Comparison of ENCODE assay signal across 8 cellular contexts in genomic region chr9:96450613-96451544, GRCh38. TPM values are rescaled to one million over a fixed set of nuclear protein-coding genes. Genes with fewer than 3 reads are reported as not detected.
A peak's percentile ranks its signal among the peaks of the same experiment; 100 is the strongest.
DNase-seq lines count a peak whose midpoint lies in the region; ATAC-seq, FAIRE-seq and TF ChIP-seq lines count a peak whose summit lies in the region.

No MANE protein-coding gene starts in this region.

- peaks cover 15% of the 10 kb centered on the region for H3K27me3 Mint-ChIP-seq in T-helper 2 cell treated with Interferon-gamma antibody and Interleukin-4, amounts not matched to agents 5 μg/mL and 100 μg/mL, for 36 hours (ENCODE audit: low read depth)

- peaks cover 4% of the 10 kb centered on the region; the same call in 1 of the 2 replicates for H3K4me1 ChIP-seq in ES-I3 (ENCODE audit: insufficient read depth, low read length)

- ATAC-seq in HG03025 (IDR thresholded peaks at IDR 0.05; ENCODE audit: low FRiP score, unreplicated experiment) (peak; percentile 15), left lobe of liver (no peak), GM18520 (IDR thresholded peaks at IDR 0.05; ENCODE audit: unreplicated experiment) (no peak)

- no peaks in the 10 kb centered on the region for H3K36me3 ChIP-seq in ES-I3 (ENCODE audit: insufficient read depth, low read length)

- FAIRE-seq in RCC 7860 (lab: Jason Lieb, UNC) = no peak

- peak overlapping the region; percentile 84 for H3K4me3 Mint-ChIP-seq in T-helper 2 cell treated with Interferon-gamma antibody and Interleukin-4, amounts not matched to agents 5 μg/mL and 100 μg/mL, for 36 hours

- DNase-seq in T-helper 2 cell treated with Interferon-gamma antibody and Interleukin-4, amounts not matched to agents 5 μg/mL and 100 μg/mL, for 36 hours (ENCODE audit: low spot score) = peak; percentile 18
- DNase-seq in cardiac fibroblast (ENCODE audit: low read depth in 2 of 2) (peak; percentile 29 to 33), left lobe of liver (ENCODE audit: low spot score) (peak; percentile 46), RCC 7860 (ENCODE audit: low spot score) (no peak)
- DNase-seq in stimulated activated CD4-positive, alpha-beta T cell treated with anti-CD3 and anti-CD28 coated beads, Interleukin-4, amount 100 ng/mL, for 4 hours = peak; percentile 23

- peak overlapping the region; percentile 70 to 75 for H3K4me3 ChIP-seq in cardiac fibroblast (replicated peaks in 1 of 2; ENCODE audit: low read depth in 2 of 2, low read length in 2 of 2)

- H3K9me3 ChIP-seq in ES-I3 (ENCODE audit: control insufficient read depth, insufficient read depth, low read length) = no peaks in the 10 kb centered on the region

- no peaks in the 10 kb centered on the region for H3K9me3 Mint-ChIP-seq in T-helper 2 cell treated with Interferon-gamma antibody and Interleukin-4, amounts not matched to agents 5 μg/mL and 100 μg/mL, for 36 hours

- TF ChIP-seq CTCF in cardiac fibroblast (IDR thresholded peaks at IDR 0.05; ENCODE audit: low read depth, low read length) = no peak

- peak overlapping the region; percentile 79 for H3K27ac Mint-ChIP-seq in T-helper 2 cell treated with Interferon-gamma antibody and Interleukin-4, amounts not matched to agents 5 μg/mL and 100 μg/mL, for 36 hours

- H3K36me3 Mint-ChIP-seq in T-helper 2 cell treated with Interferon-gamma antibody and Interleukin-4, amounts not matched to agents 5 μg/mL and 100 μg/mL, for 36 hours (ENCODE audit: low read depth) = no peaks in the 10 kb centered on the region

- H3K4me1 Mint-ChIP-seq in T-helper 2 cell treated with Interferon-gamma antibody and Interleukin-4, amounts not matched to agents 5 μg/mL and 100 μg/mL, for 36 hours (ENCODE audit: low read depth) = peaks cover 18% of the 10 kb centered on the region

- H3K9ac ChIP-seq in ES-I3 (ENCODE audit: low read depth, low read length) = peak overlapping the region; percentile 54

RNA-seq across cellular contexts. Expression of gene HABP4, which starts 0.9 kb away (rescaled TPM):
- 2.4 TPM for total RNA-seq in left lobe of liver

RNA-seq across cellular contexts. Expression of gene ZNF367, which starts 32.7 kb away (rescaled TPM):
- total RNA-seq in left lobe of liver = 1.0 TPM
